19 cellular contexts compared by ENCODE assay signal in genomic region chr5:57989378-57989777, GRCh38.
A peak's percentile ranks its signal among the peaks of the same experiment; 100 is the strongest.
DNase-seq lines count a peak whose midpoint lies in the region; ATAC-seq, FAIRE-seq and TF ChIP-seq lines count a peak whose summit lies in the region.
"Had no signal": no experiment of that assay in that cellular context is flagged by ENCODE, and none has a peak within 500 bp of the region (broad histone marks: within the 10 kb centered on the region; RNA-seq: fewer than 3 reads in every experiment).

No MANE protein-coding gene starts in this region.

- no peaks in the 10 kb centered on the region for H3K9me1 ChIP-seq in keratinocyte (ENCODE audit: control insufficient read depth, extremely low read depth, insufficient read depth, low read length)

- H3K36me3 ChIP-seq in HepG2 (replicated peaks in 1 of 2; ENCODE audit: control insufficient read depth in 1 of 2, insufficient read depth in 2 of 2, low read length in 2 of 2): no peaks in the 10 kb centered on the region
- H3K36me3 ChIP-seq in right lobe of liver: no peaks in the 10 kb centered on the region
- H3K36me3 ChIP-seq in keratinocyte (ENCODE audit: control insufficient read depth in 2 of 2, extremely low read depth in 1 of 2, insufficient read depth in 2 of 2, low read length in 2 of 2): no peaks in the 10 kb centered on the region
- H3K36me3 ChIP-seq: ascending aorta, upper lobe of left lung had no signal

- POLR2A ChIA-PET in HepG2 (lab: Yijun Ruan, JAX): no interaction called here

- FAIRE-seq in HepG2 (lab: Jason Lieb, UNC) (no peak), keratinocyte (lab: Jason Lieb, UNC) (peak; percentile 86)
- FAIRE-seq: GM18507, kidney had no signal

- no peaks in the 10 kb centered on the region for H3K79me2 ChIP-seq in HepG2 (ENCODE audit: insufficient read depth, low read length)
- no peaks in the 10 kb centered on the region for H3K79me2 ChIP-seq in keratinocyte (ENCODE audit: control insufficient read depth, insufficient read depth, low read length)

- in situ Hi-C loops in HepG2 (cut with HindIII; ENCODE audit: extremely low pct_ligation_motif_present, low pct_unique_long_range_greater_than_20kb): no loop called here
- in situ Hi-C loops in astrocyte of the spinal cord (cut with HindIII; ENCODE audit: low sequenced_read_pairs): no loop called here

- TF ChIP-seq CTCF in HepG2 (CRISPR knock-in tag; IDR thresholded peaks at IDR 0.05): no peak
- TF ChIP-seq CTCF in right lobe of liver (IDR thresholded peaks at IDR 0.05): no peak
- no peak for TF ChIP-seq CTCF in astrocyte of the spinal cord (IDR thresholded peaks at IDR 0.05; ENCODE audit: low read depth, low read length)
- TF ChIP-seq CTCF in keratinocyte (optimal IDR thresholded peaks at IDR 0.05 in 1 of 3, IDR thresholded peaks at IDR 0.05 in 1 of 3, conservative IDR thresholded peaks at IDR 0.05 in 1 of 3; ENCODE audit: extremely low read depth in 1 of 3, insufficient read depth in 2 of 3, low read length in 3 of 3): no peak

- intact Hi-C loops in HepG2 (cut with micrococcal nuclease; ENCODE audit: unreplicated experiment) (no loop called here), right lobe of liver (cut with DNase I) (no loop called here)

- ATAC-seq in HepG2: no peak
- no peak for ATAC-seq in right lobe of liver
- no peak for ATAC-seq in GM19452 (IDR thresholded peaks at IDR 0.05; ENCODE audit: unreplicated experiment)

- BruUV-seq in HepG2 (replicated peaks; lab: Mats Ljungman, UMichigan): no TSS peak

- CTCF ChIA-PET in HepG2 (lab: Yijun Ruan, JAX; ENCODE audit: low intra/inter-chr PET ratio, low total read pairs): no interaction called here

- H3K27me3 ChIP-seq in HepG2 (ENCODE audit: control insufficient read depth in 1 of 2, insufficient read depth in 2 of 2, low read length in 2 of 2): no peaks in the 10 kb centered on the region
- no peaks in the 10 kb centered on the region for H3K27me3 ChIP-seq in right lobe of liver
- no peaks in the 10 kb centered on the region for H3K27me3 ChIP-seq in keratinocyte (ENCODE audit: control insufficient read depth, extremely low read depth, insufficient read depth, low read length)
- H3K27me3 ChIP-seq: ascending aorta, upper lobe of left lung had no signal

- H4K20me1 ChIP-seq in HepG2 (ENCODE audit: insufficient read depth, low read length) (no peaks in the 10 kb centered on the region), keratinocyte (ENCODE audit: control insufficient read depth, extremely low read depth, insufficient read depth, low read length) (no peaks in the 10 kb centered on the region)

- H2AFZ ChIP-seq in HepG2 (ENCODE audit: low read length): no peak overlapping the region
- no peak overlapping the region for H2AFZ ChIP-seq in keratinocyte (ENCODE audit: control insufficient read depth, low read length)

- 1% methylated on average over 3 of the region's 3 CpGs for WGBS in HepG2 (ENCODE audit: low lambda C conversion rate)
- 51% methylated on average over 3 of the region's 3 CpGs for WGBS in right lobe of liver (ENCODE audit: insufficient coverage, low coverage, low lambda C conversion rate, missing lambda C conversion rate)

- H3K4me2 ChIP-seq in HepG2 (ENCODE audit: low read depth, low read length): no peak overlapping the region
- H3K4me2 ChIP-seq in keratinocyte (ENCODE audit: control insufficient read depth, extremely low read depth, insufficient read depth, low read depth, low read length): peak overlapping the region; percentile 0

- no peak for TF ChIP-seq RAD21 in HepG2 (CRISPR knock-in tag; IDR thresholded peaks at IDR 0.05)

- TF ChIP-seq EP300 in HepG2 (IDR thresholded peaks at IDR 0.05; ENCODE audit: low read depth in 2 of 2, low read length in 2 of 2) (no peak), HepG2 (CRISPR knock-in tag; IDR thresholded peaks at IDR 0.05; ENCODE audit: borderline replicate concordance) (no peak)

- dilution Hi-C loops in keratinocyte (cut with MboI; ENCODE audit: extremely low pct_ligation_motif_present, low sequenced_read_pairs): no loop called here

- no peak overlapping the region for H3K27ac ChIP-seq in HepG2 (ENCODE audit: extremely low read length, insufficient read depth, low read length)
- no peak overlapping the region for H3K27ac ChIP-seq in right lobe of liver
- H3K27ac ChIP-seq in keratinocyte (ENCODE audit: control insufficient read depth, insufficient read depth, low read length): no peak overlapping the region
- H3K27ac ChIP-seq: ascending aorta, upper lobe of left lung, VCaP had no signal

- DNase-seq in HepG2 (ENCODE audit: low spot score) (no peak), right lobe of liver (no peak), astrocyte of the spinal cord (ENCODE audit: low read depth, low spot score) (peak; percentile 45), keratinocyte (ENCODE audit: low read depth, low spot score) (no peak), NCI-H2107 treated with DMSO at 0.1 percent for 48 hours (lab: John Stamatoyannopoulos, UW; ENCODE audit: unreplicated experiment) (no peak), DMS 273 treated with DMSO at 0.1 percent for 48 hours (lab: John Stamatoyannopoulos, UW) (no peak), medulla oblongata (ENCODE audit: extremely low spot score) (no peak)
- DNase-seq: activated effector memory CD4-positive, alpha-beta T cell treated with Interleukin-2 at 50 U/mL for 16 hours; effector memory CD4-positive, alpha-beta T cell; kidney; NCI-H1105 treated with DMSO at 0.1 percent for 48 hours; retina; stimulated activated CD8-positive, alpha-beta memory T cell treated with anti-CD3 and anti-CD28 coated beads, Interleukin-4, amount 100 ng/mL, for 48 hours; SW 1271; upper lobe of left lung had no signal

- H3K4me3 ChIP-seq in HepG2 (replicated peaks in 1 of 3; ENCODE audit: insufficient read depth in 1 of 3, low read depth in 2 of 3, low read length in 3 of 3) (no peak overlapping the region), right lobe of liver (no peak overlapping the region), astrocyte of the spinal cord (ENCODE audit: low read depth, low read length) (no peak overlapping the region), keratinocyte (ENCODE audit: control insufficient read depth in 2 of 3, extremely low read depth in 1 of 3, insufficient read depth in 2 of 3, low read depth in 1 of 3, low read length in 3 of 3) (no peak overlapping the region)
- H3K4me3 ChIP-seq: ascending aorta, upper lobe of left lung had no signal

- no peaks in the 10 kb centered on the region for H3K4me1 ChIP-seq in HepG2 (ENCODE audit: insufficient read depth, low read length)
- H3K4me1 ChIP-seq in right lobe of liver: no peaks in the 10 kb centered on the region
- peaks cover 7% of the 10 kb centered on the region for H3K4me1 ChIP-seq in keratinocyte (ENCODE audit: control insufficient read depth, extremely low read depth, insufficient read depth, low read length)
- H3K4me1 ChIP-seq: upper lobe of left lung had no signal

- TF ChIP-seq POLR2A in HepG2 (IDR thresholded peaks at IDR 0.05; ENCODE audit: insufficient read depth in 1 of 2, low read depth in 2 of 2, low read length in 2 of 2) (no peak), right lobe of liver (IDR thresholded peaks at IDR 0.05) (no peak)

- H3K9ac ChIP-seq in HepG2 (ENCODE audit: insufficient read depth, low read depth, low read length): no peak overlapping the region
- no peak overlapping the region for H3K9ac ChIP-seq in keratinocyte (ENCODE audit: control insufficient read depth, extremely low read depth, insufficient read depth, low read length)

- H3K9me3 ChIP-seq in HepG2 (ENCODE audit: low read length) (no peaks in the 10 kb centered on the region), right lobe of liver (no peaks in the 10 kb centered on the region), keratinocyte (ENCODE audit: control insufficient read depth, low read depth, low read length) (no peaks in the 10 kb centered on the region)
- H3K9me3 ChIP-seq: ascending aorta, upper lobe of left lung had no signal

TF ChIP-seq in HepG2, 621 proteins besides CTCF, POLR2A, EP300 and RAD21:
- TF ChIP-seq HNRNPK (IDR thresholded peaks at IDR 0.05; ENCODE audit: low read depth, low read length, poor library complexity, severe bottlenecking): no peak
- no peak for TF ChIP-seq ZFP36L1 (CRISPR knock-in tag; IDR thresholded peaks at IDR 0.05)
- TF ChIP-seq ARID2 (CRISPR knock-in tag; IDR thresholded peaks at IDR 0.05; ENCODE audit: borderline replicate concordance): no peak
- TF ChIP-seq ZNF460 (CRISPR knock-in tag; IDR thresholded peaks at IDR 0.05; ENCODE audit: borderline replicate concordance): no peak
- 0 out of 2 replicates have a peak, but pooled peaks have one; percentile 22 for TF ChIP-seq FOSL2 (CRISPR knock-in tag; IDR thresholded peaks at IDR 0.05)
